ENCODE assay signal across 28 cellular contexts in the genomic region with DNA sequence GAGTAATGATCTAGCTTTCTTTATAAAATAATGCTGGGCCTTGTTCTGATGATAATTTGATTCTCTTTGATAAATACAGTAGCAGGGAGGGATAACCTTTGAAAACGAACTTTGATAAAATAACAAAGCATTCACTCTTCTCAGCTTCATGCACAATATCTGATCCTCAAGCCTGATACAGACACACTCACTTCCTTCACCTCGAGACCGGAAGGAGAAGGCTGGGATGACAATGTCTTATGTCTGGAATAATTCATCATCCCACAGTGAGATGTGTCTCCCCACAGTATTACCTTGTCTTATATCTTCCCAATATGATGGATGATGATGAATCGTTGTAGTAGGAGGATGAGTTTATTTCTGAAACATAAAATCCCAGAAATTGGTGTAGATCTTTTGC. TPM values are rescaled to one million over a fixed set of nuclear protein-coding genes. Genes with fewer than 3 reads are reported as not detected.
"Had no signal": no experiment of that assay in that cellular context is flagged by ENCODE, and none has a peak within 500 bp of the region (broad histone marks: within the 10 kb centered on the region; RNA-seq: fewer than 3 reads in every experiment).

No MANE protein-coding gene starts in this region.

- H3K36me3 ChIP-seq: stomach, suprapubic skin, thoracic aorta, thyroid gland, tibial artery, tibial nerve, transverse colon, upper lobe of left lung, upper lobe of right lung, uterus, vagina had no signal

- H3K4me3 ChIP-seq: stomach, suprapubic skin, testis, thoracic aorta, thyroid gland, tibial artery, tibial nerve, transverse colon, upper lobe of left lung, upper lobe of right lung, uterus, vagina had no signal

- H3K9me3 ChIP-seq: stomach, suprapubic skin, testis, thoracic aorta, thyroid gland, tibial artery, tibial nerve, transverse colon, upper lobe of left lung, upper lobe of right lung, uterus, vagina had no signal

- DNase-seq: stimulated activated CD4-positive, alpha-beta T cell treated with anti-CD3 and anti-CD28 coated beads, Interleukin-2, amount 100 ng/mL, for 48 hours; stimulated activated CD4-positive, alpha-beta T cell treated with anti-CD3 and anti-CD28 coated beads, Interleukin-4, amount 100 ng/mL, for 1 hour; stimulated activated CD4-positive, alpha-beta T cell treated with anti-CD3 and anti-CD28 coated beads, Interleukin-4, amount 100 ng/mL, for 24 hours; stimulated activated CD4-positive, alpha-beta T cell treated with anti-CD3 and anti-CD28 coated beads, Interleukin-4, amount 100 ng/mL, for 4 hours; stimulated activated CD8-positive, alpha-beta memory T cell treated with anti-CD3 and anti-CD28 coated beads, Interleukin-4, amount 100 ng/mL, for 48 hours; stimulated activated naive B cell treated with anti-CD40 and anti-IgM and Interleukin-4, amounts not matched to agents 10 μg/mL and 1 μg/mL and 100 μg/mL, for 72 hours; stimulated activated naive CD4-positive, alpha-beta T cell; stimulated activated naive CD4-positive, alpha-beta T cell treated with Interleukin-2 at 50 U/mL for 16 hours; stimulated activated naive CD8-positive, alpha-beta T cell treated with anti-CD3 and anti-CD28 coated beads, Interleukin-15, amount 100 ng/mL, for 72 hours; stimulated activated naive CD8-positive, alpha-beta T cell treated with anti-CD3 and anti-CD28 coated beads, Interleukin-15, Interleukin-2, amounts not matched to agents 100 U/mL and 50 U/mL, for 24 hours; stomach; substantia nigra; testis; thyroid gland; tibial artery; transverse colon; trophoblast cell; upper lobe of left lung; upper lobe of right lung; uterus had no signal

- H3K4me1 ChIP-seq: suprapubic skin, testis, thyroid gland, tibial artery, upper lobe of left lung, upper lobe of right lung, uterus, vagina had no signal

- FAIRE-seq: urothelium cell line had no signal

- H3K27ac ChIP-seq: stomach, suprapubic skin, testis, thoracic aorta, thyroid gland, tibial artery, tibial nerve, transverse colon, upper lobe of left lung, upper lobe of right lung, uterus, vagina had no signal

- H3K27me3 ChIP-seq: stomach, suprapubic skin, testis, thyroid gland, tibial artery, tibial nerve, transverse colon, upper lobe of left lung, upper lobe of right lung, uterus, vagina had no signal

- ATAC-seq: stimulated activated effector memory CD8-positive, alpha-beta T cell treated with anti-CD3 and anti-CD28 coated beads, Interleukin-12 subunit alpha, Interleukin-12 subunit beta, amount 100 ng/mL, for 72 hours; stimulated activated memory B cell treated with anti-CD40 and anti-IgM and Interleukin-4, amounts not matched to agents 10 μg/mL and 1 μg/mL and 100 μg/mL, for 72 hours; stimulated activated naive B cell treated with anti-CD40 and anti-IgM and Interleukin-4, amounts not matched to agents 10 μg/mL and 1 μg/mL and 100 μg/mL, for 72 hours; stimulated activated naive CD8-positive, alpha-beta T cell treated with anti-CD3 and anti-CD28 coated beads, Interleukin-15, amount 100 ng/mL, for 72 hours; stimulated activated naive CD8-positive, alpha-beta T cell treated with anti-CD3 and anti-CD28 coated beads, Interleukin-15, Interleukin-2, amounts not matched to agents 100 U/mL and 50 U/mL, for 24 hours; upper lobe of right lung had no signal

RNA-seq across cellular contexts. Expression of a gene that starts 15.5 kb away (rescaled TPM):
- total RNA-seq: subcutaneous adipose tissue, suprapubic skin, thyroid gland, tibial nerve, upper lobe of right lung, vagina had no signal
